8 cellular contexts compared by ENCODE assay signal in the genomic region with DNA sequence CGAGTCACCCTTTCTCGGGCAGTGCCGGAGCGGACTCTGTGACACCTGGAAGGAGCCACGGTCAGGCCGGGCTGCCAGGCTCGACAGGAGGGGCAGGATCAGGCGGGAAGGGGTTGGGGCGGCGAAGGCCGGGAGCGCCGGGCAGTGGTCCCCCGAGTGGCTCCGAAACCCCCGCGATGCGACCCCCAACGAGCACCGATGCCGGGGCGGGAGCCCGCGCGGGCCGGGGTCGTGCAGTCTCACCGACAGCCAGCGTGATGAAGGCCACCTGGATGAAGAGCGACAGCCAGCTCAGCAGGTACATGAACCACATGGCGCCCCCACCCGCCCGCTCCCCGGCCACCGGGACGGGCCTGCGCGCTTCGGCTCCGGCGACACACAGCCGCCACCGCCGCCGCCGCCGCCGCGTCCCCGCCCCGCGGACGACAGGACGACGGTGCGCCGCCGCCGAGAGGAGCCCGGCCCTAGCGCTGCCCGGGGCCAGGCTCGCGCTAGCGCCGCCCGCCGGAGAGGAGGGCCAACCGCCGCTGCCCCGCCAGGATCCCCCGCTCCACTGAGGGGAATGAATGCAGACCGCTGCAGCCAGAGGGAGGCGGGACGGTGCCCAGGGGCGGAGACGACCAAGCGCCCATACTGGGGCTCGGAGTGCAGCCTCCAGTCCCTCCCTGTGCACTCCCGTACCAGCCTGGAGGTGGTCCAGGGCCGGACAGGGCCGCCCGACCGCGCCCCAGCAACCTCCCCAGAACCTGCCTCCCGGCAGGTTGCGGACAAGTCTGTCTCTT. TPM values are rescaled to one million over a fixed set of nuclear protein-coding genes. Genes with fewer than 3 reads are reported as not detected.
DNase-seq lines count a peak whose midpoint lies in the region; ATAC-seq and TF ChIP-seq lines count a peak whose summit lies in the region.

TEX261 (minus strand) TSS at position 429 of the 782 bp plus-strand sequence; CDS start at position 313, 116 bp downstream.

- DNase-seq in CD14-positive monocyte (ENCODE audit: low spot score) (peak; percentile 79), NCI-H748 (lab: John Stamatoyannopoulos, UW; ENCODE audit: unreplicated experiment) (peak; percentile 87), dermis microvascular lymphatic vessel endothelial cell (ENCODE audit: low read depth in 2 of 2) (peak; percentile 67 to 90), lower leg skin (ENCODE audit: low spot score in 2 of 2) (peak; percentile 78 to 97)
- peak; percentile 92 to 93 for DNase-seq in activated CD4-positive, alpha-beta T cell treated with anti-CD3 and anti-CD28 coated beads, Interleukin-2, amount 50 U/mL, for 48 hours
- DNase-seq in stimulated activated CD4-positive, alpha-beta T cell treated with anti-CD3 and anti-CD28 coated beads, Interleukin-4, amount 100 ng/mL, for 48 hours (ENCODE audit: low read depth in 2 of 2): peak; percentile 88 to 91

- peak within 1 kb of the TSS; percentile 94 to 100 for H3K4me3 Mint-ChIP-seq in CD14-positive monocyte

- H3K27ac Mint-ChIP-seq in CD14-positive monocyte: peak within 1 kb of the TSS; percentile 84 to 92 (median 89)

- peak; percentile 95 for ATAC-seq in GM19324 (IDR thresholded peaks at IDR 0.05; ENCODE audit: low FRiP score, unreplicated experiment)
- ATAC-seq in HG03460 (IDR thresholded peaks at IDR 0.05; ENCODE audit: unreplicated experiment): peak; percentile 93

- no peaks in the 10 kb centered on the region for H3K9me3 Mint-ChIP-seq in CD14-positive monocyte

- H3K36me3 Mint-ChIP-seq in CD14-positive monocyte: peaks cover 24 to 32% of the 10 kb centered on the region in 2 donors

- TF ChIP-seq CTCF in CD14-positive monocyte (IDR thresholded peaks at IDR 0.05) (peak; percentile 83), lower leg skin (IDR thresholded peaks at IDR 0.05) (no peak)

- H3K4me3 ChIP-seq in lower leg skin (ENCODE audit: low read depth, poor library complexity, severe bottlenecking): peak within 1 kb of the TSS; percentile 82

- peaks cover 34% of the 10 kb centered on the region for H3K4me1 Mint-ChIP-seq in CD14-positive monocyte

- 0 to 1% methylated on average over 9 to 66 of the region's 87 CpGs for WGBS in lower leg skin, 2 donors

- no peak for TF ChIP-seq POLR2A in lower leg skin (IDR thresholded peaks at IDR 0.05)

- intact Hi-C loops in CD14-positive monocyte (cut with micrococcal nuclease) (no loop called here), lower leg skin (cut with DNase I; ENCODE audit: low total_unique reads) (loop anchor here (2.0 kb wide), 1 partner anchor 30 kb away; no protein-coding TSS in a partner anchor)

- peaks cover 0 to 3% (median 0%) of the 10 kb centered on the region in 3 donors for H3K27me3 Mint-ChIP-seq in CD14-positive monocyte (ENCODE audit: low read depth in 3 of 3)

RNA-seq across cellular contexts. Expression of gene TEX261, which starts in this region (rescaled TPM):
- 10 to 100 TPM; 20.1 to 32.2 TPM for polyA plus RNA-seq in CD14-positive monocyte
- 22.2 and 31.5 TPM in 2 replicates for total RNA-seq in dermis microvascular lymphatic vessel endothelial cell
- total RNA-seq in lower leg skin: 10 to 100 TPM; 12.5 to 24.9 (median 20.7) TPM

Comparison
In these comparisons a context has a peak if more than half of its experiments do, and no peak if none do; other contexts are left out.
1. Peak in every context shown above with its lines: DNase-seq, ATAC-seq and H3K4me3 ChIP-seq.